ENCODE assay signal across 15 cellular contexts in the genomic region with DNA sequence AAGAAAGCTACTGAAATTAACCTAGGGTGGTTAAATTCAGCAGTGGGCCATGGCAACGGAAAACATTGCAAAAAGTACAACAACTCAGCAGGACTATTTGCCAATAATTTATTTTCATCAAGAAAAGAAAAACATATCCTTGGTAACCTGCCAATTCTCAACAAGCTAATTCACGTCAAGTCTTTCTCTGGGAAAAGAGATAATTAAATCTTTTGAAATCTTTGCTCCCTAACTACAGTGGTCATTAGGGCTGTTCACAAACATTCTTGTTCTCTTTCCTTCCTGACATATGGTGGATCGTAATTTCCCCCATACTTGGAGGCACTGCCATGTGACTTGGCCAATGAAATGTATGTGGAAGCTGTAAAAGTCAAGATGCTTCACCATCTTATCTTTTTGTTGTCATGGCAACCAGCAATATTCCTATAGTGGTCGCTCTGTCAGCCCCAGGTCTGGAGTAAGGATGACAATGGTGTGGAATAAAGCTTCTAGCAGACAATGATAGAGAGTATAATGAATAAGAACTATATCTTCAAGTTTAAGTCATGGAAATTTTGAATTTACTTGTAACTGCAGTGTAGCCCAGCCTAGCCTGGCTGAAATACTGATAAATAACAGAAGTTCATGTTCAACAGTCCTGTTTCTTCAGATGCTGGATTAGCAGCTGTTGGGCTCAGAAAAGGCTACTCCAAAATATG.
DNase-seq lines count a peak whose midpoint lies in the region; ATAC-seq lines count a peak whose summit lies in the region.
"Had no signal": no experiment of that assay in that cellular context is flagged by ENCODE, and none has a peak within 500 bp of the region (broad histone marks: within the 10 kb centered on the region; RNA-seq: fewer than 3 reads in every experiment).

No MANE protein-coding gene starts in this region.

- DNase-seq in DMS79 treated with DMSO at 0.1 percent for 48 hours (lab: John Stamatoyannopoulos, UW) = peak; percentile 43
- DNase-seq in NCI-H1930 (lab: John Stamatoyannopoulos, UW) = peak; percentile 32 to 74
- peak; percentile 17 for DNase-seq in OCI-M1 (lab: John Stamatoyannopoulos, UW)
- peak; percentile 43 for DNase-seq in left kidney (ENCODE audit: low read depth, low spot score)
- no peak for DNase-seq in stimulated activated CD4-positive, alpha-beta T cell treated with anti-CD3 and anti-CD28 coated beads, Interleukin-15, amount 100 ng/mL, for 24 hours
- no peak for DNase-seq in 8988T
- DNase-seq: activated CD4-positive, CD25-positive, alpha-beta regulatory T cell treated with anti-CD3 and anti-CD28 coated beads, Interleukin-2, amount 50 U/mL, for 72 hours; activated CD8-positive, alpha-beta memory T cell treated with anti-CD3 and anti-CD28 coated beads, Interleukin-2, amount 10 ng/mL, durations not matched to agents 7 days and 5 days; HCEC 1CT; NCI-H526 treated with DMSO at 0.1 percent for 48 hours; PC-9; stimulated activated CD4-positive, alpha-beta T cell treated with anti-CD3 and anti-CD28 coated beads, Interleukin-2, amount 100 ng/mL, for 48 hours; T1000 had no signal

- ATAC-seq in GM18502 (IDR thresholded peaks at IDR 0.05; ENCODE audit: poor library complexity, unreplicated experiment) = no peak
- no peak for ATAC-seq in GM21526 (IDR thresholded peaks at IDR 0.05; ENCODE audit: low FRiP score, unreplicated experiment)
- ATAC-seq: activated CD8-positive, alpha-beta memory T cell treated with anti-CD3 and anti-CD28 coated beads, Interleukin-2, amount 10 ng/mL, durations not matched to agents 7 days and 5 days had no signal

Comparison
In these comparisons a context has a peak if more than half of its experiments do, and no peak if none do; other contexts are left out.
1. DNase-seq: peak in DMS79 treated with DMSO at 0.1 percent for 48 hours (single experiment), NCI-H1930 (2 of 2), OCI-M1 (single experiment) and left kidney (single experiment); none in stimulated activated CD4-positive, alpha-beta T cell treated with anti-CD3 and anti-CD28 coated beads, Interleukin-15, amount 100 ng/mL, for 24 hours (single experiment) and 8988T (single experiment).